In genomic region chr6:170294813-170295518, GRCh38 we compare ENCODE assay signal across 2 cellular contexts.
TF ChIP-seq lines count a peak whose summit lies in the region.

No MANE protein-coding gene starts in this region.

TF ChIP-seq in IMR-90, 13 proteins besides CTCF, POLR2A, EP300 and RAD21:
- no peak for TF ChIP-seq ELK1 (IDR thresholded peaks at IDR 0.05; ENCODE audit: borderline replicate concordance, low read depth, low read length)
- TF ChIP-seq USF2 (IDR thresholded peaks at IDR 0.05; ENCODE audit: low read depth, low read length), result no peak
- no peak for TF ChIP-seq RCOR1 (IDR thresholded peaks at IDR 0.05; ENCODE audit: insufficient replicate concordance, low read length)
- TF ChIP-seq RFX5 (IDR thresholded peaks at IDR 0.05; ENCODE audit: low read depth, low read length), result no peak
- no peak for TF ChIP-seq MAZ (IDR thresholded peaks at IDR 0.05; ENCODE audit: borderline replicate concordance, low read depth, low read length)
- no peak for TF ChIP-seq FOS (IDR thresholded peaks at IDR 0.05; ENCODE audit: low read depth, low read length)
- TF ChIP-seq CHD1 (IDR thresholded peaks at IDR 0.05; ENCODE audit: low read depth, low read length), result no peak
- no peak for TF ChIP-seq MXI1 (IDR thresholded peaks at IDR 0.05; ENCODE audit: borderline replicate concordance, low read depth, low read length)
- no peak for TF ChIP-seq MAFK (IDR thresholded peaks at IDR 0.05; ENCODE audit: low read depth, low read length)
- no peak for TF ChIP-seq NFE2L2 (IDR thresholded peaks at IDR 0.05; ENCODE audit: low read depth, low read length)

TF ChIP-seq in H1, 55 proteins besides CTCF, POLR2A, EP300 and RAD21:
- TF ChIP-seq ZNF274 (IDR thresholded peaks at IDR 0.05; ENCODE audit: borderline replicate concordance, extremely low read depth, low read length) (no peak), RNF2 (IDR thresholded peaks at IDR 0.05; ENCODE audit: borderline replicate concordance, low read depth, low read length, missing control alignments, poor library complexity, severe bottlenecking) (peak; percentile 7), SIX5 (IDR thresholded peaks at IDR 0.05; ENCODE audit: low read depth, low read length) (no peak), KDM1A (IDR thresholded peaks at IDR 0.05; ENCODE audit: borderline replicate concordance, low read length) (no peak), CEBPB (IDR thresholded peaks at IDR 0.05; ENCODE audit: low read depth, low read length) (no peak), GTF2F1 (IDR thresholded peaks at IDR 0.05; ENCODE audit: borderline replicate concordance, low read depth, low read length) (no peak), NANOG (IDR thresholded peaks at IDR 0.05; ENCODE audit: insufficient read depth, low read depth, low read length, poor library complexity, severe bottlenecking) (no peak), SP1 (IDR thresholded peaks at IDR 0.05; ENCODE audit: low read depth, low read length) (no peak), SIN3A (conservative IDR thresholded peaks at IDR 0.05 in 1 of 2, IDR thresholded peaks at IDR 0.05 in 1 of 2; ENCODE audit: low read depth in 1 of 2, low read length in 2 of 2) (no peak), CBX8 (IDR thresholded peaks at IDR 0.05; ENCODE audit: borderline replicate concordance, low read depth, low read length) (no peak), CREB1 (IDR thresholded peaks at IDR 0.05) (no peak), BRCA1 (IDR thresholded peaks at IDR 0.05; ENCODE audit: low read depth, low read length) (no peak), MAX (IDR thresholded peaks at IDR 0.05) (peak; percentile 53), SRF (IDR thresholded peaks at IDR 0.05; ENCODE audit: low read depth, low read length) (no peak), HDAC2 (IDR thresholded peaks at IDR 0.05; ENCODE audit: borderline replicate concordance in 1 of 2, low read depth in 2 of 2, low read length in 2 of 2) (no peak), TAF1 (IDR thresholded peaks at IDR 0.05; ENCODE audit: low read depth, low read length) (no peak), FOSL1 (IDR thresholded peaks at IDR 0.05; ENCODE audit: insufficient read depth, low read depth, low read length) (no peak), BACH1 (IDR thresholded peaks at IDR 0.05; ENCODE audit: low read length) (peak; percentile 64), USF2 (IDR thresholded peaks at IDR 0.05; ENCODE audit: low read length) (no peak), JUND (IDR thresholded peaks at IDR 0.05; ENCODE audit: low read length) (no peak), ATF3 (IDR thresholded peaks at IDR 0.05; ENCODE audit: insufficient read depth, low read depth, low read length) (no peak), SUZ12 (IDR thresholded peaks at IDR 0.05; ENCODE audit: low read length) (peak; percentile 68; the same call in 1 of the 2 replicates), RXRA (IDR thresholded peaks at IDR 0.05; ENCODE audit: insufficient read depth, low read depth, low read length) (no peak)
